Comparison of ENCODE assay signal across 25 cellular contexts in genomic region chr10:86802709-86803108, GRCh38. TPM values are rescaled to one million over a fixed set of nuclear protein-coding genes. Genes with fewer than 3 reads are reported as not detected.
DNase-seq lines count a peak whose midpoint lies in the region; ATAC-seq and TF ChIP-seq lines count a peak whose summit lies in the region.
"Had no signal": no experiment of that assay in that cellular context is flagged by ENCODE, and none has a peak within 500 bp of the region (broad histone marks: within the 10 kb centered on the region; RNA-seq: fewer than 3 reads in every experiment).

No MANE protein-coding gene starts in this region.

- 77 to 95% methylated on average over 3 to 4 of the region's 4 CpGs for whole genome bisulfite sequencing in transverse colon (ENCODE audit: low coverage in 1 of 2), 2 donors

- no peaks in the 10 kb centered on the region for H3K9me3 ChIP-seq in HUES6 (ENCODE audit: control insufficient read depth, insufficient read depth, low read depth, low read length)
- H3K9me3 ChIP-seq in ascending aorta = no peaks in the 10 kb centered on the region
- H3K9me3 ChIP-seq in transverse colon = no peaks in the 10 kb centered on the region
- no peaks in the 10 kb centered on the region for H3K9me3 ChIP-seq in uterus
- H3K9me3 ChIP-seq: BE2C, SJSA1 had no signal

- no peak for TF ChIP-seq EP300 in transverse colon (IDR thresholded peaks at IDR 0.05; ENCODE audit: low read depth)

- H3K4me1 Mint-ChIP-seq in nephron = peaks cover 38% of the 10 kb centered on the region
- peaks cover 32% of the 10 kb centered on the region for H3K4me1 Mint-ChIP-seq in stimulated activated memory B cell treated with anti-CD40 and anti-IgM and Interleukin-4, amounts not matched to agents 10 μg/mL and 1 μg/mL and 100 μg/mL, for 72 hours
- H3K4me1 Mint-ChIP-seq: CD14-positive monocyte had no signal

- H3K4me1 ChIP-seq in HUES6 (ENCODE audit: control insufficient read depth, insufficient read depth, low read length) (peaks cover 48% of the 10 kb centered on the region), ascending aorta (peaks cover 0 to 11% of the 10 kb centered on the region in 2 donors), transverse colon (peaks cover 0 to 28% (median 13%) of the 10 kb centered on the region in 4 donors), uterus (peaks cover 0 to 6% of the 10 kb centered on the region in 2 donors)
- H3K4me1 ChIP-seq: BE2C had no signal

- TF ChIP-seq CTCF in ascending aorta (IDR thresholded peaks at IDR 0.05) (no peak), nephron (IDR thresholded peaks at IDR 0.05; ENCODE audit: unreplicated experiment in 3 of 3) (no peak), transverse colon (IDR thresholded peaks at IDR 0.05) (no peak), uterus (IDR thresholded peaks at IDR 0.05) (no peak)

- no peak; the same call in 2 of the 3 replicates for ATAC-seq in SK-N-SH treated with all-trans-retinoic acid at 6 μM for 48 hours
- ATAC-seq in stimulated activated memory B cell treated with anti-CD40 and anti-IgM and Interleukin-4, amounts not matched to agents 10 μg/mL and 1 μg/mL and 100 μg/mL, for 72 hours = no peak

- TF ChIP-seq POLR2A in transverse colon (IDR thresholded peaks at IDR 0.05) (no peak), uterus (IDR thresholded peaks at IDR 0.05) (no peak)

- no peak overlapping the region for H3K4me3 Mint-ChIP-seq in nephron
- no peak overlapping the region for H3K4me3 Mint-ChIP-seq in stimulated activated memory B cell treated with anti-CD40 and anti-IgM and Interleukin-4, amounts not matched to agents 10 μg/mL and 1 μg/mL and 100 μg/mL, for 72 hours
- H3K4me3 Mint-ChIP-seq: CD14-positive monocyte had no signal

- in situ Hi-C loops in transverse colon (cut with MboI; ENCODE audit: low pct_ligation_motif_present in 1 of 4, low pct_unique_long_range_greater_than_20kb in 1 of 4, low sequenced_read_pairs in 3 of 4) = no loop called here

- no peak overlapping the region for H3K9ac ChIP-seq in HUES6 (ENCODE audit: low read length)

- peak overlapping the region; percentile 37; the same call in 1 of the 2 replicates for H3K27ac ChIP-seq in HUES6 (ENCODE audit: low read depth, low read length)
- peak overlapping the region; percentile 36 to 48 for H3K27ac ChIP-seq in ascending aorta
- H3K27ac ChIP-seq in transverse colon = peak overlapping the region in 3 of 4 donors; percentile 9 to 25 (median 22)
- H3K27ac ChIP-seq in uterus = no peak overlapping the region

- H3K36me3 ChIP-seq in HUES6 (ENCODE audit: control insufficient read depth, insufficient read depth, low read length) (peaks cover 7% of the 10 kb centered on the region; the same call in 1 of the 2 replicates), ascending aorta (no peaks in the 10 kb centered on the region), transverse colon (no peaks in the 10 kb centered on the region), uterus (no peaks in the 10 kb centered on the region)
- H3K36me3 ChIP-seq: BE2C, SJSA1 had no signal

- H3K36me3 Mint-ChIP-seq in nephron (ENCODE audit: low read depth) = peaks cover 21% of the 10 kb centered on the region
- peaks cover 12% of the 10 kb centered on the region for H3K36me3 Mint-ChIP-seq in stimulated activated memory B cell treated with anti-CD40 and anti-IgM and Interleukin-4, amounts not matched to agents 10 μg/mL and 1 μg/mL and 100 μg/mL, for 72 hours
- H3K36me3 Mint-ChIP-seq: CD14-positive monocyte had no signal

- intact Hi-C loops in ascending aorta (cut with DNase I) (no loop called here), transverse colon (cut with DNase I; ENCODE audit: low total_unique reads) (no loop called here), uterus (cut with DNase I; ENCODE audit: low total_unique reads) (no loop called here)

- H3K27me3 Mint-ChIP-seq in nephron (ENCODE audit: low read depth) = no peaks in the 10 kb centered on the region
- no peaks in the 10 kb centered on the region for H3K27me3 Mint-ChIP-seq in stimulated activated memory B cell treated with anti-CD40 and anti-IgM and Interleukin-4, amounts not matched to agents 10 μg/mL and 1 μg/mL and 100 μg/mL, for 72 hours

- peak overlapping the region in 2 of 3 experiments; percentile 58 to 74 for H3K27ac Mint-ChIP-seq in nephron
- H3K27ac Mint-ChIP-seq in stimulated activated memory B cell treated with anti-CD40 and anti-IgM and Interleukin-4, amounts not matched to agents 10 μg/mL and 1 μg/mL and 100 μg/mL, for 72 hours = no peak overlapping the region
- H3K27ac Mint-ChIP-seq: CD14-positive monocyte had no signal

- H3K4me3 ChIP-seq in HUES6 (ENCODE audit: low read depth, low read length) (no peak overlapping the region), ascending aorta (no peak overlapping the region), transverse colon (no peak overlapping the region), uterus (no peak overlapping the region)
- H3K4me3 ChIP-seq: GM12878, SJSA1 had no signal

- DNase-seq in ascending aorta (ENCODE audit: low spot score in 2 of 2) (no peak), transverse colon (no peak), KG1 (lab: John Stamatoyannopoulos, UW) (no peak), uterus (no peak)
- DNase-seq: BE2C; CD8-positive, alpha-beta memory T cell; DMS 273 treated with DMSO at 0.1 percent for 48 hours; DMS79; GDM1; Kasumi-1; NCI-H1092 treated with DMSO at 0.1 percent for 48 hours; NCI-H1436 treated with DMSO at 0.1 percent for 48 hours; NCI-H1930; NCI-H524 treated with DMSO at 0.1 percent for 48 hours; NCI-H774; NK-92 treated with Interleukin-12 subunit alpha and Interleukin-12 subunit beta, amount 100 ng/mL, for 24 hours; Right ventricle myocardium superior; RPMI8226 had no signal

- no peaks in the 10 kb centered on the region for H3K9me3 Mint-ChIP-seq in nephron
- H3K9me3 Mint-ChIP-seq in stimulated activated memory B cell treated with anti-CD40 and anti-IgM and Interleukin-4, amounts not matched to agents 10 μg/mL and 1 μg/mL and 100 μg/mL, for 72 hours = no peaks in the 10 kb centered on the region
- H3K9me3 Mint-ChIP-seq: CD8-positive, alpha-beta memory T cell had no signal

- H3K27me3 ChIP-seq in HUES6 (ENCODE audit: control insufficient read depth, insufficient read depth, low read length) (no peaks in the 10 kb centered on the region), ascending aorta (no peaks in the 10 kb centered on the region), transverse colon (no peaks in the 10 kb centered on the region), uterus (no peaks in the 10 kb centered on the region)
- H3K27me3 ChIP-seq: BE2C, SJSA1 had no signal

TF ChIP-seq in SK-N-SH treated with all-trans-retinoic acid at 6 μM for 48 hours, 23 proteins besides CTCF, POLR2A, EP300 and RAD21 (continues in another document):
- TF ChIP-seq ESRRG (CRISPR knock-in tag; IDR thresholded peaks at IDR 0.05) (no peak), ZFP30 (CRISPR knock-in tag; IDR thresholded peaks at IDR 0.05) (no peak), BACH2 (CRISPR knock-in tag; IDR thresholded peaks at IDR 0.05; ENCODE audit: borderline replicate concordance) (no peak), CSRNP3 (CRISPR knock-in tag; IDR thresholded peaks at IDR 0.05) (no peak)
- TF ChIP-seq, protein P1, sequence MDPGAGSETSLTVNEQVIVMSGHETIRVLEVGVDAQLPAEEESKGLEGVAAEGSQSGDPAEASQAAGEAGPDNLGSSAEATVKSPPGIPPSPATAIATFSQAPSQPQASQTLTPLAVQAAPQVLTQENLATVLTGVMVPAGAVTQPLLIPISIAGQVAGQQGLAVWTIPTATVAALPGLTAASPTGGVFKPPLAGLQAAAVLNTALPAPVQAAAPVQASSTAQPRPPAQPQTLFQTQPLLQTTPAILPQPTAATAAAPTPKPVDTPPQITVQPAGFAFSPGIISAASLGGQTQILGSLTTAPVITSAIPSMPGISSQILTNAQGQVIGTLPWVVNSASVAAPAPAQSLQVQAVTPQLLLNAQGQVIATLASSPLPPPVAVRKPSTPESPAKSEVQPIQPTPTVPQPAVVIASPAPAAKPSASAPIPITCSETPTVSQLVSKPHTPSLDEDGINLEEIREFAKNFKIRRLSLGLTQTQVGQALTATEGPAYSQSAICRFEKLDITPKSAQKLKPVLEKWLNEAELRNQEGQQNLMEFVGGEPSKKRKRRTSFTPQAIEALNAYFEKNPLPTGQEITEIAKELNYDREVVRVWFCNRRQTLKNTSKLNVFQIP (CRISPR knock-in tag; IDR thresholded peaks at IDR 0.05; ENCODE audit: borderline replicate concordance, low read depth) = no peak
- TF ChIP-seq, protein P2, sequence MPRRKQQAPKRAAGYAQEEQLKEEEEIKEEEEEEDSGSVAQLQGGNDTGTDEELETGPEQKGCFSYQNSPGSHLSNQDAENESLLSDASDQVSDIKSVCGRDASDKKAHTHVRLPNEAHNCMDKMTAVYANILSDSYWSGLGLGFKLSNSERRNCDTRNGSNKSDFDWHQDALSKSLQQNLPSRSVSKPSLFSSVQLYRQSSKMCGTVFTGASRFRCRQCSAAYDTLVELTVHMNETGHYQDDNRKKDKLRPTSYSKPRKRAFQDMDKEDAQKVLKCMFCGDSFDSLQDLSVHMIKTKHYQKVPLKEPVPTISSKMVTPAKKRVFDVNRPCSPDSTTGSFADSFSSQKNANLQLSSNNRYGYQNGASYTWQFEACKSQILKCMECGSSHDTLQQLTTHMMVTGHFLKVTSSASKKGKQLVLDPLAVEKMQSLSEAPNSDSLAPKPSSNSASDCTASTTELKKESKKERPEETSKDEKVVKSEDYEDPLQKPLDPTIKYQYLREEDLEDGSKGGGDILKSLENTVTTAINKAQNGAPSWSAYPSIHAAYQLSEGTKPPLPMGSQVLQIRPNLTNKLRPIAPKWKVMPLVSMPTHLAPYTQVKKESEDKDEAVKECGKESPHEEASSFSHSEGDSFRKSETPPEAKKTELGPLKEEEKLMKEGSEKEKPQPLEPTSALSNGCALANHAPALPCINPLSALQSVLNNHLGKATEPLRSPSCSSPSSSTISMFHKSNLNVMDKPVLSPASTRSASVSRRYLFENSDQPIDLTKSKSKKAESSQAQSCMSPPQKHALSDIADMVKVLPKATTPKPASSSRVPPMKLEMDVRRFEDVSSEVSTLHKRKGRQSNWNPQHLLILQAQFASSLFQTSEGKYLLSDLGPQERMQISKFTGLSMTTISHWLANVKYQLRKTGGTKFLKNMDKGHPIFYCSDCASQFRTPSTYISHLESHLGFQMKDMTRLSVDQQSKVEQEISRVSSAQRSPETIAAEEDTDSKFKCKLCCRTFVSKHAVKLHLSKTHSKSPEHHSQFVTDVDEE (CRISPR knock-in tag; IDR thresholded peaks at IDR 0.05) = no peak

RNA-seq across cellular contexts. Expression of gene BMPR1A, which starts 46.3 kb away (rescaled TPM):
- total RNA-seq in ascending aorta (12.9 TPM), transverse colon (10 to 100 TPM; 29.3 to 45.2 (median 38.0) TPM), uterus (100 to 1,000 TPM in 2 of 4 donors, 10 to 100 TPM in 2; 27.4 to 175 (median 69.2) TPM)

Comparison
In these comparisons a context has a peak if more than half of its experiments do, and no peak if none do; other contexts are left out.
1. H3K27ac ChIP-seq: peak in HUES6 (single experiment), ascending aorta (2 of 2) and transverse colon (3 of 4); none in uterus (0 of 2).